8 cellular contexts compared by ENCODE assay signal in genomic region chr2:69714539-69715220, GRCh38. TPM values are rescaled to one million over a fixed set of nuclear protein-coding genes. Genes with fewer than 3 reads are reported as not detected.
DNase-seq lines count a peak whose midpoint lies in the region; ATAC-seq and TF ChIP-seq lines count a peak whose summit lies in the region.
"Not testable (repeated sequence)": the region's sequence is repeated elsewhere in the genome, so short reads cannot be mapped to it uniquely, and the experiment has no call there.

No MANE protein-coding gene starts in this region.

- H3K9me3 ChIP-seq in OCI-LY3 (ENCODE audit: insufficient read depth, low read length); effector memory CD4-positive, alpha-beta T cell (ENCODE audit: control insufficient read depth, low read length); lung (ENCODE audit: control insufficient read depth in 2 of 2, insufficient read depth in 1 of 2, low read length in 1 of 2): not testable (repeated sequence)

- not testable (repeated sequence) for H3K4me3 ChIP-seq in OCI-LY3 (ENCODE audit: low read length); effector memory CD4-positive, alpha-beta T cell (ENCODE audit: insufficient read depth, low read depth, low read length, poor library complexity, severe bottlenecking); lung

- H3K36me3 ChIP-seq in OCI-LY3 (replicated peaks; ENCODE audit: low read depth, low read length); effector memory CD4-positive, alpha-beta T cell (ENCODE audit: control insufficient read depth, insufficient read depth, low read length); lung (ENCODE audit: control insufficient read depth in 2 of 2, insufficient read depth in 2 of 2, low read length in 2 of 2): not testable (repeated sequence)

- DNase-seq in COLO668 (lab: John Stamatoyannopoulos, UW; ENCODE audit: unreplicated experiment) (peak; percentile 81), KBM-7 (peak; percentile 87), lung (ENCODE audit: low spot score) (peak; percentile 90)
- peak; percentile 68 to 94 (median 88) for DNase-seq in activated CD8-positive, alpha-beta memory T cell treated with anti-CD3 and anti-CD28 coated beads for 48 hours (ENCODE audit: low read depth in 2 of 3, low spot score in 2 of 3)
- DNase-seq in effector memory CD4-positive, alpha-beta T cell, result peak; percentile 65 to 75 (median 67)
- peak; percentile 64 for DNase-seq in stimulated activated CD8-positive, alpha-beta memory T cell treated with anti-CD3 and anti-CD28 coated beads, Interleukin-12 subunit alpha, Interleukin-12 subunit beta, amount 100 ng/mL, for 4 hours (ENCODE audit: low read depth)

- TF ChIP-seq CTCF in OCI-LY3 (IDR thresholded peaks at IDR 0.05; ENCODE audit: low read depth, low read length), result peak; percentile 82
- TF ChIP-seq CTCF in lung (IDR thresholded peaks at IDR 0.05; ENCODE audit: control extremely low read depth, extremely low read depth), result peak; percentile 88

- in situ Hi-C loops in KBM-7 (cut with MboI; ENCODE audit: low pct_unique_long_range_greater_than_20kb, low sequenced_read_pairs), result loop anchor here (25.0 kb wide), 1 partner anchor 152 kb away; no protein-coding TSS in a partner anchor

- not testable (repeated sequence) for H4K20me1 ChIP-seq in OCI-LY3 (ENCODE audit: insufficient read depth, low read length)

- not testable (repeated sequence) for H3K79me2 ChIP-seq in OCI-LY3 (ENCODE audit: low read length)

- H3K27ac ChIP-seq in OCI-LY3 (ENCODE audit: low read length); effector memory CD4-positive, alpha-beta T cell (ENCODE audit: insufficient read depth, low read length, poor library complexity, severe bottlenecking); lung (ENCODE audit: low read depth in 1 of 2, low read length in 1 of 2): not testable (repeated sequence)

- H3K27me3 ChIP-seq in OCI-LY3 (ENCODE audit: low read depth, low read length), result peaks cover 40% of the 10 kb centered on the region
- H3K27me3 ChIP-seq in effector memory CD4-positive, alpha-beta T cell (replicated peaks; ENCODE audit: control insufficient read depth, insufficient read depth, low read length, poor library complexity, severe bottlenecking); lung (ENCODE audit: control insufficient read depth, insufficient read depth): not testable (repeated sequence)

- ATAC-seq in GM19468 (IDR thresholded peaks at IDR 0.05; ENCODE audit: extremely low read depth, unreplicated experiment) (peak; percentile 59), lung (ENCODE audit: insufficient read depth, low FRiP score) (peak; percentile 90)

- H3K9ac ChIP-seq in OCI-LY3 (ENCODE audit: low read length), result not testable (repeated sequence)

- not testable (repeated sequence) for H2AFZ ChIP-seq in OCI-LY3 (ENCODE audit: low read depth, low read length)

- H3K4me2 ChIP-seq in OCI-LY3 (ENCODE audit: low read length), result peak overlapping the region; percentile 61

- peaks cover 24% of the 10 kb centered on the region for H3K4me1 ChIP-seq in OCI-LY3 (ENCODE audit: low read length)
- H3K4me1 ChIP-seq in effector memory CD4-positive, alpha-beta T cell (ENCODE audit: control insufficient read depth, insufficient read depth, low read length, poor library complexity, severe bottlenecking); lung (ENCODE audit: control insufficient read depth in 2 of 2, insufficient read depth in 2 of 2, low read length in 2 of 2): not testable (repeated sequence)

- WGBS in lung, 2 donors, result 25 to 26% methylated on average over 9 of the region's 9 CpGs

RNA-seq across cellular contexts. Expression of gene ANXA4, which starts 27.3 kb away (rescaled TPM):
- 100 to 1,000 TPM in 1 of 2 donors, 10 to 100 TPM in 1; 88.3 to 170 TPM for total RNA-seq in lung
- polyA plus RNA-seq in lung, result 10 to 100 TPM; 75.0 to 98.9 TPM
